7 cellular contexts compared by ENCODE assay signal in genomic region chr22:21514117-21514516, GRCh38. TPM values are rescaled to one million over a fixed set of nuclear protein-coding genes. Genes with fewer than 3 reads are reported as not detected.
DNase-seq lines count a peak whose midpoint lies in the region; ATAC-seq and TF ChIP-seq lines count a peak whose summit lies in the region.
"Not testable (repeated sequence)": the region's sequence is repeated elsewhere in the genome, so short reads cannot be mapped to it uniquely, and the experiment has no call there.

No MANE protein-coding gene starts in this region.

- not testable (repeated sequence) for H3K4me3 Mint-ChIP-seq in GM23338, activated B cell treated with CpG ODN at 0.5 μM for 24 hours

- H3K36me3 Mint-ChIP-seq in GM23338 (ENCODE audit: low read depth); activated B cell treated with CpG ODN at 0.5 μM for 24 hours (ENCODE audit: low read depth); activated naive CD4-positive, alpha-beta T cell treated with anti-CD3 and anti-CD28 coated beads, Interleukin-2, amount 50 U/mL, for 72 hours: not testable (repeated sequence)

- not testable (repeated sequence) for H3F3A ChIP-seq in GM23338 (replicated peaks; ENCODE audit: low read depth)

- H3K9me2 ChIP-seq in GM23338 (ENCODE audit: insufficient read depth), result not testable (repeated sequence)

- TF ChIP-seq POLR2A in testis (IDR thresholded peaks at IDR 0.05), result not testable (repeated sequence)

- not testable (repeated sequence) for H3K4me2 ChIP-seq in GM23338

- not testable (repeated sequence) for H2AFZ ChIP-seq in GM23338

- intact Hi-C loops in activated B cell treated with CpG ODN at 0.5 μM for 24 hours (cut with micrococcal nuclease); Right ventricle myocardium superior (cut with DNase I); lower lobe of right lung (cut with DNase I); testis (cut with DNase I; ENCODE audit: low total_unique reads): not testable (repeated sequence)

- CTCF ChIA-PET in activated B cell treated with CpG ODN at 0.5 μM for 24 hours (lab: Charles Lee), result not testable (repeated sequence)

- WGBS in testis, 2 donors, result 50% methylated on average over 1 of the region's 12 CpGs; no CpG with 5 or more reads in 1 of the 2 donors

- not testable (repeated sequence) for H3K4me1 ChIP-seq in GM23338 (ENCODE audit: insufficient read depth); lower lobe of right lung; testis

- H3K4me1 Mint-ChIP-seq in GM23338, activated B cell treated with CpG ODN at 0.5 μM for 24 hours: not testable (repeated sequence)

- H3K27me3 ChIP-seq in GM23338 (ENCODE audit: insufficient read depth); lower lobe of right lung (ENCODE audit: low read depth); testis: not testable (repeated sequence)

- not testable (repeated sequence) for DNase-seq in GM23338 (ENCODE audit: low spot score); activated B cell treated with CpG ODN at 0.5 μM for 24 hours; activated naive CD4-positive, alpha-beta T cell treated with anti-CD3 and anti-CD28 coated beads, Interleukin-2, amount 50 U/mL, for 72 hours (ENCODE audit: low spot score in 2 of 2); Right ventricle myocardium superior; lower lobe of right lung; omental fat pad (ENCODE audit: low spot score)
- peak; percentile 6 for DNase-seq in testis

- not testable (repeated sequence) for TF ChIP-seq CTCF in GM23338 (conservative IDR thresholded peaks at IDR 0.05; ENCODE audit: low read depth in 2 of 2); activated B cell treated with CpG ODN at 0.5 μM for 24 hours (IDR thresholded peaks at IDR 0.05); lower lobe of right lung (IDR thresholded peaks at IDR 0.05); omental fat pad (IDR thresholded peaks at IDR 0.05); testis (IDR thresholded peaks at IDR 0.05)

- H3K9me3 ChIP-seq in lower lobe of right lung, testis: not testable (repeated sequence)

- H3K27ac Mint-ChIP-seq in GM23338; activated B cell treated with CpG ODN at 0.5 μM for 24 hours; activated naive CD4-positive, alpha-beta T cell treated with anti-CD3 and anti-CD28 coated beads, Interleukin-2, amount 50 U/mL, for 72 hours: not testable (repeated sequence)

- POLR2A ChIA-PET in activated B cell treated with CpG ODN at 0.5 μM for 24 hours (lab: Charles Lee), result not testable (repeated sequence)

- not testable (repeated sequence) for H3K4me3 ChIP-seq in GM23338, lower lobe of right lung, testis

- H3K27me3 Mint-ChIP-seq in GM23338 (ENCODE audit: insufficient read depth, low read depth, poor library complexity); activated B cell treated with CpG ODN at 0.5 μM for 24 hours: not testable (repeated sequence)

- ATAC-seq in GM23338 (peak; percentile 1), activated B cell treated with CpG ODN at 0.5 μM for 24 hours (ENCODE audit: low read depth) (peak; percentile 82), Right ventricle myocardium superior (ENCODE audit: poor library complexity) (peak; percentile 28), lower lobe of right lung (peak; percentile 84 to 85), omental fat pad (ENCODE audit: low FRiP score) (peak; percentile 21)
- peak; percentile 76 for ATAC-seq in activated naive CD4-positive, alpha-beta T cell treated with anti-CD3 and anti-CD28 coated beads, Interleukin-2, amount 50 U/mL, for 72 hours

- not testable (repeated sequence) for H3K9me3 Mint-ChIP-seq in GM23338; activated B cell treated with CpG ODN at 0.5 μM for 24 hours; activated naive CD4-positive, alpha-beta T cell treated with anti-CD3 and anti-CD28 coated beads, Interleukin-2, amount 50 U/mL, for 72 hours

- H3K79me2 ChIP-seq in GM23338 (replicated peaks; ENCODE audit: insufficient read depth), result not testable (repeated sequence)

- not testable (repeated sequence) for H3K36me3 ChIP-seq in GM23338 (ENCODE audit: insufficient read depth); lower lobe of right lung; testis (ENCODE audit: low read depth, missing control alignments)

- not testable (repeated sequence) for H4K20me1 ChIP-seq in GM23338 (replicated peaks; ENCODE audit: insufficient read depth)

- not testable (repeated sequence) for H3K27ac ChIP-seq in GM23338 (ENCODE audit: low read depth); lower lobe of right lung; testis

RNA-seq across cellular contexts. Expression of gene RIMBP3C, which starts 37.1 kb away (rescaled TPM):
- 1.1 and 1.6 TPM in 2 replicates for total RNA-seq in GM23338 (2014; rRNA removed; shearing (Covaris generic))
- polyA plus RNA-seq in GM23338 (2016; fragmentation: Nextera tagmentation; extraction: Ambion mirVana) (0.03 TPM in 1 of 2 replicates, not detected in the other), testis (ENCODE audit: insufficient read depth, low read depth, low replicate concordance) (14.4 TPM)
- total RNA-seq in activated B cell treated with CpG ODN at 0.5 μM for 24 hours (0.24 TPM in 1 of 2 replicates, not detected in the other), Right ventricle myocardium superior (not detected), lower lobe of right lung (0.47 TPM), omental fat pad (under 1 TPM in 1 of 4 donors, not detected in 3; 0.31 TPM), testis (10 to 100 TPM; 17.5 to 20.8 TPM)
- total RNA-seq in activated naive CD4-positive, alpha-beta T cell treated with anti-CD3 and anti-CD28 coated beads, Interleukin-2, amount 50 U/mL, for 72 hours, result under 1 TPM; 0.25 to 0.33 TPM

RNA-seq across cellular contexts. Expression of gene TMEM191C, which starts 46.9 kb away (rescaled TPM):
- 1.1 and 2.8 TPM in 2 replicates for total RNA-seq in GM23338 (2014; rRNA removed; shearing (Covaris generic))
- 2.5 and 6.1 TPM in 2 replicates for polyA plus RNA-seq in GM23338 (2016; fragmentation: Nextera tagmentation; extraction: Ambion mirVana)
- 1.3 and 1.5 TPM in 2 replicates for total RNA-seq in activated B cell treated with CpG ODN at 0.5 μM for 24 hours
- 1 to 10 TPM in 1 of 2 donors, under 1 TPM in 1; 0.93 to 3.2 TPM for total RNA-seq in activated naive CD4-positive, alpha-beta T cell treated with anti-CD3 and anti-CD28 coated beads, Interleukin-2, amount 50 U/mL, for 72 hours
- total RNA-seq in Right ventricle myocardium superior, result 0.65 TPM
- 3.5 TPM for total RNA-seq in lower lobe of right lung
- 1 to 10 TPM in 2 of 4 donors, under 1 TPM in 2; 0.31 to 3.8 (median 0.87) TPM for total RNA-seq in omental fat pad
- 10 to 100 TPM; 54.4 to 78.2 TPM for total RNA-seq in testis
- polyA plus RNA-seq in testis (ENCODE audit: insufficient read depth, low read depth, low replicate concordance), result 35.3 TPM

RNA-seq across cellular contexts. Expression of gene UBE2L3, which starts 53.4 kb away (rescaled TPM):
- 70.1 and 86.3 TPM in 2 replicates for total RNA-seq in GM23338 (2014; rRNA removed; shearing (Covaris generic))
- 123 and 136 TPM in 2 replicates for polyA plus RNA-seq in GM23338 (2016; fragmentation: Nextera tagmentation; extraction: Ambion mirVana)
- 39.8 and 43.3 TPM in 2 replicates for total RNA-seq in activated B cell treated with CpG ODN at 0.5 μM for 24 hours
- total RNA-seq in activated naive CD4-positive, alpha-beta T cell treated with anti-CD3 and anti-CD28 coated beads, Interleukin-2, amount 50 U/mL, for 72 hours, result 10 to 100 TPM; 46.1 to 62.5 TPM
- 46.7 TPM for total RNA-seq in Right ventricle myocardium superior
- 47.9 TPM for total RNA-seq in lower lobe of right lung
- total RNA-seq in omental fat pad, result 10 to 100 TPM; 38.9 to 49.7 (median 44.0) TPM
- total RNA-seq in testis, result 10 to 100 TPM; 61.4 to 66.8 TPM
- polyA plus RNA-seq in testis (ENCODE audit: insufficient read depth, low read depth, low replicate concordance), result 63.3 TPM

Comparison
In these comparisons a context has a peak if more than half of its experiments do, and no peak if none do; other contexts are left out.
1. ATAC-seq: peak in every context shown above with its lines; median percentile 84 in lower lobe of right lung; 82 in activated B cell treated with CpG ODN at 0.5 μM for 24 hours; 76 in activated naive CD4-positive, alpha-beta T cell treated with anti-CD3 and anti-CD28 coated beads, Interleukin-2, amount 50 U/mL, for 72 hours; 28 in Right ventricle myocardium superior; 21 in omental fat pad; 1 in GM23338.
2. RNA of gene TMEM191C, which starts 46.9 kb away (total RNA-seq): 54.4 to 78.2 TPM in testis; 3.5 TPM in lower lobe of right lung (single experiment), 0.93 to 3.2 TPM in activated naive CD4-positive, alpha-beta T cell treated with anti-CD3 and anti-CD28 coated beads, Interleukin-2, amount 50 U/mL, for 72 hours, 1.1 to 2.8 TPM in GM23338, 1.3 to 1.5 TPM in activated B cell treated with CpG ODN at 0.5 μM for 24 hours, 0.31 to 3.8 TPM in omental fat pad and 0.65 TPM in Right ventricle myocardium superior (single experiment); every median in the first group is over 10 times any median in the second.